In the genomic region with DNA sequence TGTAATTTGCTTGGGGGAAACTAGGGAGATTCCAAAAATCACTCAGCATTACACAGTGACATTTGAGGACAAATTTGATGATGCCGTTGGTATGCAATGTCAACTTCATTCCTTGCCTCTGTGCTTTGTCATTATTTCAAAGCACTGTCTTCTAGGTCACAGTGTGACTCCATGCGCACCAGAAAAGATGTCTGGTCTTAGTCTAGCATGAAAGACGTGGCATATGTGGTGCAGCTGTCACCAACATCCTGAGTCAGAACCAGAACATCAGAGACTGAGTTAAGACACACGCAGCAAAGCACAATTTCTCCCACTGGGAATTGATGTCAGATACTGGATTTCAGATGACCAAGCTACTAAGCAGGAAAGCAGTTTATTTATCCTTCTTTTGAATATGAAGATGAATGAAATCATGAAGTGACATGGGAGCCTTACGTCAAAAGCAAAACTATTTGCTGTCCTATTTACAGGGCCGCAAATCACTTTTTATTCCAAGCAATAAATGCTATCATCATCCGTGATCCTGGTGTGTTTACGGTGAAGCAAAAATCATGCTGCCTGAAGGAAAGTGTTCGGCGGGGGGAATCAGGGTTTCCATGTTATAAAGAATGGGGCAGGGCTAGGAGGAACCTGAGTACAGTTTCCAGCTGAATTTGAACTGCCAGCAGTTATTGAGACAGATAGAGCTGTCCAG, we compare ENCODE assay signal across 7 cellular contexts.
DNase-seq lines count a peak whose midpoint lies in the region; ATAC-seq, FAIRE-seq and TF ChIP-seq lines count a peak whose summit lies in the region.
"Not testable (repeated sequence)": the region's sequence is repeated elsewhere in the genome, so short reads cannot be mapped to it uniquely, and the experiment has no call there.

No MANE protein-coding gene starts in this region.

- DNase-seq in GM18507 (ENCODE audit: extremely low spot score, insufficient read length, low read depth); WTC11 (ENCODE audit: low spot score); activated T-cell treated with anti-CD3 and anti-CD28 coated beads, Interleukin-2, amount 50 U/mL, for 4 hours; central memory CD8-positive, alpha-beta T cell (ENCODE audit: low spot score in 2 of 2); glutamatergic neuron; stimulated activated naive CD8-positive, alpha-beta T cell treated with anti-CD3 and anti-CD28 coated beads, Interleukin-15, Interleukin-2, amounts not matched to agents 100 U/mL and 50 U/mL, for 24 hours: not testable (repeated sequence)

- H3K27me3 Mint-ChIP-seq in WTC11 (ENCODE audit: low read depth); activated T-cell treated with anti-CD3 and anti-CD28 coated beads, Interleukin-2, amount 50 U/mL, for 4 hours (ENCODE audit: low read depth); central memory CD8-positive, alpha-beta T cell; glutamatergic neuron (ENCODE audit: unreplicated experiment); nephron (ENCODE audit: low read depth): not testable (repeated sequence)

- POLR2A ChIA-PET in WTC11 (lab: Charles Lee): not testable (repeated sequence)

- H3K4me1 Mint-ChIP-seq in WTC11 (peaks cover 28% of the 10 kb centered on the region), glutamatergic neuron (ENCODE audit: low read depth, unreplicated experiment) (peaks cover 19% of the 10 kb centered on the region), nephron (peaks cover 16% of the 10 kb centered on the region)
- H3K4me1 Mint-ChIP-seq in activated T-cell treated with anti-CD3 and anti-CD28 coated beads, Interleukin-2, amount 50 U/mL, for 4 hours (ENCODE audit: low read depth): peaks cover 17% of the 10 kb centered on the region
- not testable (repeated sequence) for H3K4me1 Mint-ChIP-seq in central memory CD8-positive, alpha-beta T cell

- FAIRE-seq in GM18507 (lab: Jason Lieb, UNC): peak; percentile 29

- CTCF ChIA-PET in WTC11 (lab: Charles Lee): not testable (repeated sequence)

- H3K27ac Mint-ChIP-seq in WTC11 (peak overlapping the region; percentile 5; the same call in 1 of the 2 replicates), glutamatergic neuron (ENCODE audit: unreplicated experiment) (peak overlapping the region; percentile 91), nephron (peak overlapping the region in 2 of 3 experiments; percentile 31 to 38)
- not testable (repeated sequence) for H3K27ac Mint-ChIP-seq in central memory CD8-positive, alpha-beta T cell (ENCODE audit: low read depth)

- H3K36me3 Mint-ChIP-seq in WTC11; activated T-cell treated with anti-CD3 and anti-CD28 coated beads, Interleukin-2, amount 50 U/mL, for 4 hours (ENCODE audit: insufficient read depth); central memory CD8-positive, alpha-beta T cell (ENCODE audit: insufficient read depth); glutamatergic neuron (ENCODE audit: unreplicated experiment); nephron (ENCODE audit: low read depth): not testable (repeated sequence)

- not testable (repeated sequence) for TF ChIP-seq CTCF in WTC11 (IDR thresholded peaks at IDR 0.05); glutamatergic neuron (IDR thresholded peaks at IDR 0.05; ENCODE audit: partially characterized antibody, unreplicated experiment); nephron (IDR thresholded peaks at IDR 0.05; ENCODE audit: unreplicated experiment in 3 of 3)

- not testable (repeated sequence) for ATAC-seq in WTC11
- peak; percentile 56 to 57 for ATAC-seq in activated T-cell treated with anti-CD3 and anti-CD28 coated beads, Interleukin-2, amount 50 U/mL, for 4 hours
- peak; percentile 55 for ATAC-seq in central memory CD8-positive, alpha-beta T cell (replicated peaks; ENCODE audit: extremely low read depth, poor library complexity, severe bottlenecking)
- peak; percentile 47 for ATAC-seq in stimulated activated naive CD8-positive, alpha-beta T cell treated with anti-CD3 and anti-CD28 coated beads, Interleukin-15, Interleukin-2, amounts not matched to agents 100 U/mL and 50 U/mL, for 24 hours

- not testable (repeated sequence) for H3K4me3 Mint-ChIP-seq in WTC11; activated T-cell treated with anti-CD3 and anti-CD28 coated beads, Interleukin-2, amount 50 U/mL, for 4 hours; central memory CD8-positive, alpha-beta T cell; nephron
- peak overlapping the region; percentile 30 for H3K4me3 Mint-ChIP-seq in glutamatergic neuron (ENCODE audit: unreplicated experiment)

- not testable (repeated sequence) for H3K9me3 Mint-ChIP-seq in WTC11; activated T-cell treated with anti-CD3 and anti-CD28 coated beads, Interleukin-2, amount 50 U/mL, for 4 hours; central memory CD8-positive, alpha-beta T cell; glutamatergic neuron (ENCODE audit: unreplicated experiment); nephron
